ENCODE assay signal across 10 cellular contexts in genomic region chr7:94391716-94392390, GRCh38. TPM values are rescaled to one million over a fixed set of nuclear protein-coding genes. Genes with fewer than 3 reads are reported as not detected.
A peak's percentile ranks its signal among the peaks of the same experiment; 100 is the strongest.
DNase-seq lines count a peak whose midpoint lies in the region; ATAC-seq, FAIRE-seq and TF ChIP-seq lines count a peak whose summit lies in the region.
"Had no signal": no experiment of that assay in that cellular context is flagged by ENCODE, and none has a peak within 500 bp of the region (broad histone marks: within the 10 kb centered on the region; RNA-seq: fewer than 3 reads in every experiment).

No MANE protein-coding gene starts in this region.

- no peak for TF ChIP-seq CTCF in ascending aorta (IDR thresholded peaks at IDR 0.05)
- TF ChIP-seq CTCF in lower lobe of right lung (IDR thresholded peaks at IDR 0.05), result no peak

- H3K27me3 Mint-ChIP-seq in activated CD8-positive, alpha-beta memory T cell treated with anti-CD3 and anti-CD28 coated beads, Interleukin-2, amount 10 ng/mL, durations not matched to agents 7 days and 5 days, result peaks cover 13% of the 10 kb centered on the region

- peaks cover 25% of the 10 kb centered on the region for H3K4me1 Mint-ChIP-seq in activated CD8-positive, alpha-beta memory T cell treated with anti-CD3 and anti-CD28 coated beads, Interleukin-2, amount 10 ng/mL, durations not matched to agents 7 days and 5 days

- no peaks in the 10 kb centered on the region for H3K36me3 Mint-ChIP-seq in activated CD8-positive, alpha-beta memory T cell treated with anti-CD3 and anti-CD28 coated beads, Interleukin-2, amount 10 ng/mL, durations not matched to agents 7 days and 5 days

- H3K36me3 ChIP-seq in ascending aorta (no peaks in the 10 kb centered on the region), lower lobe of right lung (no peaks in the 10 kb centered on the region)

- H3K4me3 ChIP-seq in ascending aorta (peak overlapping the region in 1 of 2 donors; percentile 20), lower lobe of right lung (no peak overlapping the region)

- peak overlapping the region; percentile 58 for H3K4me3 Mint-ChIP-seq in activated CD8-positive, alpha-beta memory T cell treated with anti-CD3 and anti-CD28 coated beads, Interleukin-2, amount 10 ng/mL, durations not matched to agents 7 days and 5 days
- H3K4me3 Mint-ChIP-seq: CD4-positive, alpha-beta T cell; T-helper 17 cell had no signal

- H3K9me3 ChIP-seq in ascending aorta, result no peaks in the 10 kb centered on the region
- no peaks in the 10 kb centered on the region for H3K9me3 ChIP-seq in lower lobe of right lung

- ATAC-seq in activated CD8-positive, alpha-beta memory T cell treated with anti-CD3 and anti-CD28 coated beads, Interleukin-2, amount 10 ng/mL, durations not matched to agents 7 days and 5 days, result peak; percentile 70
- ATAC-seq in lower lobe of right lung (no peak), HG03135 (IDR thresholded peaks at IDR 0.05; ENCODE audit: unreplicated experiment) (no peak)
- ATAC-seq: T-helper 17 cell had no signal

- FAIRE-seq in urothelium cell line (lab: Jason Lieb, UNC), result no peak

- H3K27me3 ChIP-seq in ascending aorta (no peaks in the 10 kb centered on the region), lower lobe of right lung (ENCODE audit: low read depth) (no peaks in the 10 kb centered on the region)

- H3K27ac ChIP-seq in ascending aorta, result peak overlapping the region; percentile 91 to 97
- peak overlapping the region; percentile 40 for H3K27ac ChIP-seq in lower lobe of right lung

- no peaks in the 10 kb centered on the region for H3K9me3 Mint-ChIP-seq in activated CD8-positive, alpha-beta memory T cell treated with anti-CD3 and anti-CD28 coated beads, Interleukin-2, amount 10 ng/mL, durations not matched to agents 7 days and 5 days (ENCODE audit: low read depth)
- H3K9me3 Mint-ChIP-seq: CD4-positive, alpha-beta T cell had no signal

- CTCF ChIA-PET in activated CD8-positive, alpha-beta memory T cell treated with anti-CD3 and anti-CD28 coated beads, Interleukin-2, amount 10 ng/mL, durations not matched to agents 7 days and 5 days (lab: Charles Lee), result no interaction called here

- peaks cover 3 to 17% of the 10 kb centered on the region in 2 donors for H3K4me1 ChIP-seq in ascending aorta
- no peaks in the 10 kb centered on the region for H3K4me1 ChIP-seq in lower lobe of right lung

- H3K27ac Mint-ChIP-seq in activated CD8-positive, alpha-beta memory T cell treated with anti-CD3 and anti-CD28 coated beads, Interleukin-2, amount 10 ng/mL, durations not matched to agents 7 days and 5 days, result peak overlapping the region; percentile 91
- H3K27ac Mint-ChIP-seq: CD4-positive, alpha-beta T cell; T-helper 17 cell had no signal

- DNase-seq in activated CD8-positive, alpha-beta memory T cell treated with anti-CD3 and anti-CD28 coated beads, Interleukin-2, amount 10 ng/mL, durations not matched to agents 7 days and 5 days, result peak; percentile 54
- no peak for DNase-seq in activated CD8-positive, alpha-beta memory T cell treated with anti-CD3 and anti-CD28 coated beads for 24 hours
- peak in 1 of 2 donors; percentile 69 for DNase-seq in ascending aorta (ENCODE audit: low spot score in 2 of 2)
- no peak for DNase-seq in lower lobe of right lung
- DNase-seq in urothelium cell line (ENCODE audit: low spot score), result peak; percentile 47
- no peak for DNase-seq in occipital lobe (lab: John Stamatoyannopoulos, UW)
- DNase-seq in SW 1271 (lab: John Stamatoyannopoulos, UW), result no peak
- DNase-seq: CD4-positive, alpha-beta T cell; T-helper 17 cell had no signal

- intact Hi-C loops in ascending aorta (cut with DNase I) (loop anchor here (10.0 kb wide), 2 partner anchors 207 to 387 kb away; partner anchors contain the start of gene BET1), lower lobe of right lung (cut with DNase I) (loop anchor here (10.0 kb wide), 1 partner anchor 97 kb away; no protein-coding TSS in a partner anchor)

RNA-seq across cellular contexts. Expression of gene COL1A2, which starts 2.8 kb away (rescaled TPM):
- 1 to 10 TPM in 1 of 2 experiments, under 1 TPM in 1; 0.50 to 1.6 TPM for total RNA-seq in activated CD8-positive, alpha-beta memory T cell treated with anti-CD3 and anti-CD28 coated beads, Interleukin-2, amount 10 ng/mL, durations not matched to agents 7 days and 5 days
- total RNA-seq in ascending aorta, result 692 TPM
- 252 TPM for total RNA-seq in lower lobe of right lung
- total RNA-seq in occipital lobe, result 124 TPM
- total RNA-seq: T-helper 17 cell had no signal

Comparison
In these comparisons a context has a peak if more than half of its experiments do, and no peak if none do; other contexts are left out.
1. DNase-seq: peak in activated CD8-positive, alpha-beta memory T cell treated with anti-CD3 and anti-CD28 coated beads, Interleukin-2, amount 10 ng/mL, durations not matched to agents 7 days and 5 days (single experiment) and urothelium cell line (single experiment); none in activated CD8-positive, alpha-beta memory T cell treated with anti-CD3 and anti-CD28 coated beads for 24 hours (single experiment), lower lobe of right lung (single experiment), occipital lobe (single experiment) and SW 1271 (0 of 2).
2. RNA of gene COL1A2, which starts 2.8 kb away (total RNA-seq): 692 TPM in ascending aorta (single experiment), 252 TPM in lower lobe of right lung (single experiment) and 124 TPM in occipital lobe (single experiment); 0.50 to 1.6 TPM in activated CD8-positive, alpha-beta memory T cell treated with anti-CD3 and anti-CD28 coated beads, Interleukin-2, amount 10 ng/mL, durations not matched to agents 7 days and 5 days; every median in the first group is over 10 times any median in the second.